Comparison of ENCODE assay signal across 1 cellular context in the genomic region with DNA sequence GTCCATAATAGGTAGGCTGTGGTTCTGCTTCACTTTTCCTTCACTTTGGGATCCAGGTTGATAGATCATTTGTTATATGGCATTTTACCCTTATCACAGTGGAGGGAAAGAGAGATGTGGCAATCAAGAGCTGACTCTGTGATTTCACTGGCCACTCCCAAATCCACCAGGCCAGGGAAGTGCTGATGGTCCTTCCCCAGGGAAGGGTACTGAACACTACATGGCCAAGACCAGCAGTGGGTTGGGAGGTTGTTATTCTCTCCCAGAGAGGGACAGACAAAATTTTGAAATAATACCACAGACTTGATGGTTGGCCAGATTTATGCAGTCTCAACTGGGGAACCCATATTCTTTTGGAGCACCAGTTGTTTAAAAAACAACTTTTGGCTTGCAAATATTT.
TF ChIP-seq lines count a peak whose summit lies in the region.

No MANE protein-coding gene starts in this region.

TF ChIP-seq in IMR-90, 13 proteins besides CTCF, POLR2A, EP300 and RAD21:
- TF ChIP-seq CHD1 (IDR thresholded peaks at IDR 0.05; ENCODE audit: low read depth, low read length) (no peak), FOS (IDR thresholded peaks at IDR 0.05; ENCODE audit: low read depth, low read length) (no peak), MAFK (IDR thresholded peaks at IDR 0.05; ENCODE audit: low read depth, low read length) (no peak), RCOR1 (IDR thresholded peaks at IDR 0.05; ENCODE audit: insufficient replicate concordance, low read length) (no peak), RFX5 (IDR thresholded peaks at IDR 0.05; ENCODE audit: low read depth, low read length) (no peak), MAZ (IDR thresholded peaks at IDR 0.05; ENCODE audit: borderline replicate concordance, low read depth, low read length) (no peak), BHLHE40 (IDR thresholded peaks at IDR 0.05; ENCODE audit: low read depth, low read length) (no peak)
- TF ChIP-seq, protein P1, sequence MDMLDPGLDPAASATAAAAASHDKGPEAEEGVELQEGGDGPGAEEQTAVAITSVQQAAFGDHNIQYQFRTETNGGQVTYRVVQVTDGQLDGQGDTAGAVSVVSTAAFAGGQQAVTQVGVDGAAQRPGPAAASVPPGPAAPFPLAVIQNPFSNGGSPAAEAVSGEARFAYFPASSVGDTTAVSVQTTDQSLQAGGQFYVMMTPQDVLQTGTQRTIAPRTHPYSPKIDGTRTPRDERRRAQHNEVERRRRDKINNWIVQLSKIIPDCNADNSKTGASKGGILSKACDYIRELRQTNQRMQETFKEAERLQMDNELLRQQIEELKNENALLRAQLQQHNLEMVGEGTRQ (IDR thresholded peaks at IDR 0.05; ENCODE audit: low read depth, low read length) = no peak
